21 cellular contexts compared by ENCODE assay signal in the genomic region with DNA sequence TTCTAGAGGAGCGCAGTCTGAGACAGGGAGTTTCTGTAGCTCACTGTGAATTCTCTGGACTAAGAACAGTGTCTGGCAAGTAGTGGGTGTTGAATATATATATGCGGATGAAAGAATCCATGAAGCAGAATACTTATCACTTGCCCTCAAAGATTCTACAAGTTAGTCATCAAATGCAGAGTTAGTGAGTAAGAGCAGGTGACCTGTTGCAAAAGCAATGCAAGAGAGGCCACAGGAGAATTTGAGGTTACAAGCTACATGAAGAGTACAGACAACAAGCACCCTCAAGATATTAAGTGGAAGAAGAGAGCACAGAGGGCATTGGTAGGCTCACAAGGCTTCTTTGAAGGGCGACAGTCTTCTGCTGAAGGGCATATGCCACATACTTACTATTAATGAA.
DNase-seq lines count a peak whose midpoint lies in the region; ATAC-seq, FAIRE-seq and TF ChIP-seq lines count a peak whose summit lies in the region.
"Had no signal": no experiment of that assay in that cellular context is flagged by ENCODE, and none has a peak within 500 bp of the region (broad histone marks: within the 10 kb centered on the region; RNA-seq: fewer than 3 reads in every experiment).

No MANE protein-coding gene starts in this region.

- WGBS in endodermal cell (ENCODE audit: insufficient coverage in 1 of 2, insufficient read length in 1 of 2), 2 experiments, result 95% methylated on average over 3 of the region's 3 CpGs; no CpG with 5 or more reads in 1 of the 2 experiments

- H3K4me3 Mint-ChIP-seq in astrocyte (ENCODE audit: unreplicated experiment) (peak overlapping the region; percentile 41), endodermal cell (no peak overlapping the region)

- H3K9me3 ChIP-seq in astrocyte (ENCODE audit: insufficient read depth, low read depth, low read length) (no peaks in the 10 kb centered on the region), endodermal cell (ENCODE audit: control insufficient read depth, low read length) (no peaks in the 10 kb centered on the region)
- H3K9me3 ChIP-seq: upper lobe of left lung had no signal

- H3K9ac ChIP-seq in astrocyte (ENCODE audit: low read length) (no peak overlapping the region), endodermal cell (ENCODE audit: extremely low read depth, low read length, poor library complexity, severe bottlenecking) (no peak overlapping the region)
- H3K9ac ChIP-seq: KMS-11, parathyroid adenoma had no signal

- H3K27ac Mint-ChIP-seq in astrocyte (ENCODE audit: unreplicated experiment) (peak overlapping the region; percentile 55), endodermal cell (no peak overlapping the region)

- H3K4me3 ChIP-seq in astrocyte (ENCODE audit: insufficient read depth, low read depth, low read length), result no peak overlapping the region
- H3K4me3 ChIP-seq in endodermal cell (ENCODE audit: low read length), result no peak overlapping the region
- H3K4me3 ChIP-seq: hepatocyte, upper lobe of left lung had no signal

- FAIRE-seq in astrocyte (lab: Jason Lieb, UNC), result no peak
- FAIRE-seq: endothelial cell of umbilical vein had no signal

- H3K27me3 Mint-ChIP-seq in astrocyte (ENCODE audit: low read depth, unreplicated experiment), result no peaks in the 10 kb centered on the region
- peaks cover 10% of the 10 kb centered on the region for H3K27me3 Mint-ChIP-seq in endodermal cell (ENCODE audit: insufficient read depth)

- H3K9me3 Mint-ChIP-seq in astrocyte (ENCODE audit: unreplicated experiment) (peaks cover 2% of the 10 kb centered on the region), endodermal cell (no peaks in the 10 kb centered on the region)

- no peaks in the 10 kb centered on the region for H4K20me1 ChIP-seq in astrocyte (ENCODE audit: insufficient read depth, low read length)

- H3K36me3 ChIP-seq in astrocyte (ENCODE audit: insufficient read depth, low read length) (no peaks in the 10 kb centered on the region), endodermal cell (ENCODE audit: control insufficient read depth, insufficient read depth, low read length) (no peaks in the 10 kb centered on the region)
- H3K36me3 ChIP-seq: upper lobe of left lung had no signal

- no peaks in the 10 kb centered on the region for H3K27me3 ChIP-seq in astrocyte (ENCODE audit: insufficient read depth, low read length)
- no peaks in the 10 kb centered on the region for H3K27me3 ChIP-seq in endodermal cell (ENCODE audit: control insufficient read depth, insufficient read depth, low read length, poor library complexity, severe bottlenecking)
- H3K27me3 ChIP-seq: hepatocyte, upper lobe of left lung had no signal

- H3K79me2 ChIP-seq in astrocyte (ENCODE audit: insufficient read depth, low read length), result no peaks in the 10 kb centered on the region
- H3K79me2 ChIP-seq: hepatocyte, parathyroid adenoma had no signal

- H3K27ac ChIP-seq in astrocyte (ENCODE audit: low read depth, low read length) (peak overlapping the region; percentile 33), endodermal cell (ENCODE audit: low read depth, low read length) (no peak overlapping the region)
- H3K27ac ChIP-seq: hepatocyte, HL-60, KMS-11, parathyroid adenoma, upper lobe of left lung had no signal

- no peak for ATAC-seq in GM19452 (IDR thresholded peaks at IDR 0.05; ENCODE audit: unreplicated experiment)
- ATAC-seq: stimulated activated naive CD8-positive, alpha-beta T cell treated with anti-CD3 and anti-CD28 coated beads, Interleukin-15, Interleukin-2, amounts not matched to agents 100 U/mL and 50 U/mL, for 24 hours had no signal

- H3K36me3 Mint-ChIP-seq in astrocyte (ENCODE audit: low read depth, unreplicated experiment) (no peaks in the 10 kb centered on the region), endodermal cell (ENCODE audit: low read depth) (no peaks in the 10 kb centered on the region)

- H3K4me1 Mint-ChIP-seq in astrocyte (ENCODE audit: low read depth, unreplicated experiment), result peaks cover 38% of the 10 kb centered on the region
- H3K4me1 Mint-ChIP-seq in endodermal cell, result peaks cover 7% of the 10 kb centered on the region

- in situ Hi-C loops in ACHN (cut with HindIII; ENCODE audit: low pct_ligation_motif_present, low pct_unique_long_range_greater_than_20kb, low sequenced_read_pairs), result no loop called here

- peak; percentile 76 for DNase-seq in ACHN
- peak; percentile 71 for DNase-seq in HCEC 1CT
- DNase-seq in astrocyte (ENCODE audit: low read depth), result peak; percentile 95
- DNase-seq in hepatic stellate cell (ENCODE audit: low spot score), result peak; percentile 13
- no peak for DNase-seq in stimulated activated CD4-positive, alpha-beta T cell treated with anti-CD3 and anti-CD28 coated beads, Interleukin-2, amount 100 ng/mL, for 24 hours
- DNase-seq in endodermal cell, result no peak
- no peak for DNase-seq in COLO829 (ENCODE audit: low spot score)
- DNase-seq: activated CD4-positive, alpha-beta T cell treated with anti-CD3 and anti-CD28 coated beads for 4 hours; activated T-cell treated with anti-CD3 and anti-CD28 coated beads, Interleukin-2, amount 50 U/mL, for 1 hour; COR-L47; GF-D8; NCI-H446 treated with DMSO at 0.1 percent for 48 hours; stimulated activated naive CD8-positive, alpha-beta T cell treated with anti-CD3 and anti-CD28 coated beads, Interleukin-15, Interleukin-2, amounts not matched to agents 100 U/mL and 50 U/mL, for 24 hours; T-helper 9 cell; upper lobe of left lung had no signal

- no peak for TF ChIP-seq CTCF in astrocyte (IDR thresholded peaks at IDR 0.05; ENCODE audit: insufficient read depth, low read depth, low read length)
- TF ChIP-seq CTCF in endodermal cell (conservative IDR thresholded peaks at IDR 0.05), result no peak

- peak overlapping the region; percentile 61 for H3K4me2 ChIP-seq in astrocyte (ENCODE audit: low read length)
- H3K4me2 ChIP-seq: hepatocyte, KMS-11 had no signal

- H2AFZ ChIP-seq in astrocyte (ENCODE audit: low read depth, low read length), result no peak overlapping the region
- H2AFZ ChIP-seq: hepatocyte, parathyroid adenoma had no signal

- H3K4me1 ChIP-seq in astrocyte (ENCODE audit: insufficient read depth, low read length) (peaks cover 24% of the 10 kb centered on the region), endodermal cell (ENCODE audit: control insufficient read depth, insufficient read depth, low read length) (no peaks in the 10 kb centered on the region)
- H3K4me1 ChIP-seq: parathyroid adenoma, upper lobe of left lung had no signal

Comparison
In these comparisons a context has a peak if more than half of its experiments do, and no peak if none do; other contexts are left out.
1. DNase-seq: peak in ACHN (single experiment), HCEC 1CT (single experiment), astrocyte (single experiment) and hepatic stellate cell (single experiment); none in stimulated activated CD4-positive, alpha-beta T cell treated with anti-CD3 and anti-CD28 coated beads, Interleukin-2, amount 100 ng/mL, for 24 hours (0 of 2), endodermal cell (single experiment) and COLO829 (single experiment).